ENCODE assay signal across 1 cellular context in genomic region chr3:46737320-46737719, GRCh38.
TF ChIP-seq lines count a peak whose summit lies in the region.

No MANE protein-coding gene starts in this region.

TF ChIP-seq in H1, 55 proteins besides CTCF, POLR2A, EP300 and RAD21:
- TF ChIP-seq FOSL1 (IDR thresholded peaks at IDR 0.05; ENCODE audit: insufficient read depth, low read depth, low read length): no peak
- TF ChIP-seq E2F6 (IDR thresholded peaks at IDR 0.05): no peak
- no peak for TF ChIP-seq GTF2F1 (IDR thresholded peaks at IDR 0.05; ENCODE audit: borderline replicate concordance, low read depth, low read length)
- TF ChIP-seq SIN3A (conservative IDR thresholded peaks at IDR 0.05 in 1 of 2, IDR thresholded peaks at IDR 0.05 in 1 of 2; ENCODE audit: low read depth in 1 of 2, low read length in 2 of 2): no peak
- no peak for TF ChIP-seq SP1 (IDR thresholded peaks at IDR 0.05; ENCODE audit: low read depth, low read length)
- no peak for TF ChIP-seq CREB1 (IDR thresholded peaks at IDR 0.05)
- TF ChIP-seq GABPA (IDR thresholded peaks at IDR 0.05; ENCODE audit: borderline replicate concordance, insufficient read depth, low read length): no peak
- TF ChIP-seq RFX5 (IDR thresholded peaks at IDR 0.05; ENCODE audit: borderline replicate concordance, low read depth, low read length): no peak
- no peak for TF ChIP-seq POU5F1 (IDR thresholded peaks at IDR 0.05; ENCODE audit: low read depth, low read length)
- TF ChIP-seq NRF1 (IDR thresholded peaks at IDR 0.05; ENCODE audit: low read depth, low read length): no peak
- no peak for TF ChIP-seq HDAC6 (IDR thresholded peaks at IDR 0.05; ENCODE audit: low read depth, low read length)
- TF ChIP-seq TAF1 (IDR thresholded peaks at IDR 0.05; ENCODE audit: low read depth, low read length): no peak
- TF ChIP-seq SAP30 (IDR thresholded peaks at IDR 0.05; ENCODE audit: insufficient read depth, insufficient replicate concordance, low read length): no peak
- TF ChIP-seq YY1 (IDR thresholded peaks at IDR 0.05; ENCODE audit: low read depth, low read length): no peak
- no peak for TF ChIP-seq TAF7 (optimal IDR thresholded peaks at IDR 0.05; ENCODE audit: borderline replicate concordance, low read depth, low read length)
- no peak for TF ChIP-seq SIRT6 (IDR thresholded peaks at IDR 0.05; ENCODE audit: low read length)
- TF ChIP-seq PHF8 (conservative IDR thresholded peaks at IDR 0.05; ENCODE audit: low read depth, low read length): no peak
- TF ChIP-seq CBX8 (IDR thresholded peaks at IDR 0.05; ENCODE audit: borderline replicate concordance, low read depth, low read length): no peak
